ENCODE assay signal across 16 cellular contexts in genomic region chr7:54260868-54261475, GRCh38.
DNase-seq lines count a peak whose midpoint lies in the region; ATAC-seq lines count a peak whose summit lies in the region.
"Had no signal": no experiment of that assay in that cellular context is flagged by ENCODE, and none has a peak within 500 bp of the region (broad histone marks: within the 10 kb centered on the region; RNA-seq: fewer than 3 reads in every experiment).

No MANE protein-coding gene starts in this region.

- DNase-seq in LoVo (ENCODE audit: low spot score) (peak; percentile 57), astrocyte of the hippocampus (ENCODE audit: low read depth, low spot score) (peak; percentile 65), inferior parietal cortex (ENCODE audit: extremely low spot score) (peak; percentile 44), superior temporal gyrus (ENCODE audit: extremely low spot score) (peak; percentile 64), OCI-M1 (lab: John Stamatoyannopoulos, UW) (no peak)
- no peak for DNase-seq in effector CD8-positive, alpha-beta T cell (lab: John Stamatoyannopoulos, UW)
- DNase-seq: activated naive CD4-positive, alpha-beta T cell treated with anti-CD3 and anti-CD28 coated beads, Interleukin-2, amount 10 ng/mL, durations not matched to agents 7 days and 5 days; Kasumi-1; mesenchymal stem cell; NCI-H187 treated with DMSO at 0.1 percent for 48 hours; NCI-H524 treated with DMSO at 0.1 percent for 48 hours; stimulated activated CD4-positive, alpha-beta T cell treated with anti-CD3 and anti-CD28 coated beads, Interleukin-1b, Interleukin-23, amount 100 ng/mL, for 48 hours; T-helper 1 cell had no signal

- no peak for ATAC-seq in HG03378 (IDR thresholded peaks at IDR 0.05; ENCODE audit: unreplicated experiment)
- ATAC-seq: activated CD4-positive, CD25-positive, alpha-beta regulatory T cell treated with anti-CD3 and anti-CD28 coated beads, Interleukin-2, amount 50 U/mL, for 24 hours; Panc1 had no signal

Comparison
In these comparisons a context has a peak if more than half of its experiments do, and no peak if none do; other contexts are left out.
1. DNase-seq: peak in LoVo (single experiment), astrocyte of the hippocampus (single experiment), inferior parietal cortex (single experiment) and superior temporal gyrus (single experiment); none in effector CD8-positive, alpha-beta T cell (single experiment) and OCI-M1 (single experiment).